1 cellular context compared by ENCODE assay signal in the genomic region with DNA sequence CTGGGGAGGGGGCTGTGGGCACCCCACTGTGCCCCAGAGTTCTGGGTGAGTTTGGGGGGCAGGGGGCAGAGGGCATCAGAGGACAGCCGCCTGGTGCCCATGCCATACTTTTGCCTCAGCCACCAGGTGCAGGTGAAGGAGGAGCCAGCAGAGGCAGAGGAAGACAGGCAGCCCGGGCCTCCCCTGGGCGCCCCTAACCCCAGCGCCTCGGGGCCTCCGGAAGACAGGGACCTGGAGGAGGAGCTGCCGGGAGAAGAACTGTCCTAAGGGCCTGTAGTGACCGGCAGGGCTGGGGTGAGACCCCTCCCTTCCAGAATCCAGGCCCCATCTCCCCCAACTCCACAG.
TF ChIP-seq lines count a peak whose summit lies in the region.

No MANE protein-coding gene starts in this region.

TF ChIP-seq in HepG2, 621 proteins besides CTCF, POLR2A, EP300 and RAD21 (continued from another document):
- TF ChIP-seq, protein P1, sequence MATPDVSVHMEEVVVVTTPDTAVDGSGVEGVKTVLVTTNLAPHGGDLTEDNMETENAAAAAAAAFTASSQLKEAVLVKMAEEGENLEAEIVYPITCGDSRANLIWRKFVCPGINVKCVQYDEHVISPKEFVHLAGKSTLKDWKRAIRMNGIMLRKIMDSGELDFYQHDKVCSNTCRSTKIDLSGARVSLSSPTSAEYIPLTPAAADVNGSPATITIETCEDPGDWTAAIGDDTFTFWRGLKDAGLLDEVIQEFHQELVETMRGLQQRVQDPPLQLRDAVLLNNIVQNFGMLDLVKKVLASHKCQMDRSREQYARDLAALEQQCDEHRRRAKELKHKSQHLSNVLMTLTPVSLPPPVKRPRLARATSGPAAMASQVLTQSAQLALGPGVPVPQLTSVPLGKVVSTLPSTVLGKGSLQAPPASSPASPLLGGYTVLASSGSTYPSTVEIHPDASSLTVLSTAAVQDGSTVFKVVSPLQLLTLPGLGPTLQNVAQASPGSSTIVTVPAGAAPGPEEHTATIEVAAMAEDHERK (CRISPR knock-in tag; IDR thresholded peaks at IDR 0.05; ENCODE audit: low read depth) = no peak
- no peak for TF ChIP-seq ZBTB14 (CRISPR knock-in tag; IDR thresholded peaks at IDR 0.05)
- TF ChIP-seq RBFOX2 (IDR thresholded peaks at IDR 0.05; ENCODE audit: low read depth, low read length) = 0 out of 2 replicates have a peak, but pooled peaks have one; percentile 0
TF ChIP-seq in HepG2: peak in this region for 1.
